Comparison of ENCODE assay signal across 16 cellular contexts in the genomic region with DNA sequence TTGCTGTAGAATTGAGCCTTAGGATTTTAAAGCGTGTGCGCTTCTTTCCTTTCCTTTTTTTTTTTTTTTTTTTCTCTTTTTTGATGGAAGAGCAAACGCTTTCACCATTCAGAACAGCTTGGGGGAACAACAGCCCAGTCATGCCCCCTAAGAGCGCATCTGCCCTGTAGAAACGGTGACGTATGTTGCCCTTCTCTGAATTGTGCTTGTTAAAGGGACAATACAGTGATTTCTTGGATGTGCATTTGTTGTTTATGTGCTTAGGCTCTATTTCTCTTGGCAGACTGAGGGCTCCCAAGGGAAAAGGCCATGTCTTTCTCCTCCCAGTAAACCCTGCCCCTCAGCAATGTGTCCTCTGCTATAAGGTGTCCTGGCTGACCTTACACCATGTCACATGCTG.
A peak's percentile ranks its signal among the peaks of the same experiment; 100 is the strongest.
DNase-seq lines count a peak whose midpoint lies in the region; ATAC-seq, FAIRE-seq and TF ChIP-seq lines count a peak whose summit lies in the region.
"Had no signal": no experiment of that assay in that cellular context is flagged by ENCODE, and none has a peak within 500 bp of the region (broad histone marks: within the 10 kb centered on the region; RNA-seq: fewer than 3 reads in every experiment).

No MANE protein-coding gene starts in this region.

- H3K27ac ChIP-seq in neuronal stem cell (replicated peaks; ENCODE audit: low read length) (no peak overlapping the region), stomach (no peak overlapping the region)
- H3K27ac ChIP-seq: A549 had no signal

- peak; percentile 76 for DNase-seq in Ammon's horn (ENCODE audit: low spot score)
- peak; percentile 45 for DNase-seq in NCI-H2171 (lab: John Stamatoyannopoulos, UW)
- peak; percentile 76 for DNase-seq in globus pallidus (ENCODE audit: low spot score)
- DNase-seq in neuronal stem cell (ENCODE audit: low spot score), result no peak
- no peak for DNase-seq in stomach
- DNase-seq in D721Med (ENCODE audit: insufficient read length, low spot score), result no peak
- DNase-seq: GF-D8, HCEC 1CT, NCI-H1105 treated with DMSO at 0.1 percent for 48 hours, NCI-H2029, NCI-H2227 treated with DMSO at 0.1 percent for 48 hours, RPMI8226 had no signal

- no peak overlapping the region for H3K9ac ChIP-seq in neuronal stem cell (ENCODE audit: low read depth, low read length, poor library complexity)

- ATAC-seq in HG02798 (IDR thresholded peaks at IDR 0.05; ENCODE audit: poor library complexity, unreplicated experiment), result no peak
- ATAC-seq: A549 had no signal

- H3K4me1 ChIP-seq in neuronal stem cell (ENCODE audit: control insufficient read depth in 2 of 2, insufficient read depth in 1 of 2, low read depth in 1 of 2, low read length in 2 of 2), result peaks cover 0 to 8% of the 10 kb centered on the region in 2 donors
- no peaks in the 10 kb centered on the region for H3K4me1 ChIP-seq in stomach
- H3K4me1 ChIP-seq: A549 had no signal

- TF ChIP-seq EP300 in stomach (IDR thresholded peaks at IDR 0.05), result no peak

- no peak for FAIRE-seq in D721Med (lab: Jason Lieb, UNC)
- FAIRE-seq: A549, GM12891, GM18507 had no signal

- no peaks in the 10 kb centered on the region for H3K9me3 ChIP-seq in neuronal stem cell (replicated peaks in 1 of 2; ENCODE audit: control insufficient read depth in 2 of 2, insufficient read depth in 1 of 2, low read depth in 1 of 2, low read length in 2 of 2)
- no peaks in the 10 kb centered on the region for H3K9me3 ChIP-seq in stomach
- H3K9me3 ChIP-seq: A549 had no signal

- H3K4me2 ChIP-seq in neuronal stem cell (ENCODE audit: insufficient read depth, low read length, poor library complexity, severe bottlenecking), result no peak overlapping the region
- H3K4me2 ChIP-seq: A549 had no signal

- H2AFZ ChIP-seq in neuronal stem cell (ENCODE audit: low read length), result no peak overlapping the region

- no peak overlapping the region for H3K14ac ChIP-seq in neuronal stem cell (ENCODE audit: low read length)

- H3K4me3 ChIP-seq in neuronal stem cell (ENCODE audit: low read length in 2 of 2) (no peak overlapping the region), stomach (no peak overlapping the region)
- H3K4me3 ChIP-seq: A549 had no signal

- no peak overlapping the region for H2AK5ac ChIP-seq in neuronal stem cell (ENCODE audit: low read depth, low read length)

- no peak overlapping the region for H2BK5ac ChIP-seq in neuronal stem cell (ENCODE audit: low read length)

- no peak for TF ChIP-seq CTCF in stomach (IDR thresholded peaks at IDR 0.05)
- no peak for TF ChIP-seq CTCF in D721Med (IDR thresholded peaks at IDR 0.05; ENCODE audit: insufficient read depth, missing control alignments)

- H3K4ac ChIP-seq in neuronal stem cell (ENCODE audit: low read length), result no peak overlapping the region

- H2BK12ac ChIP-seq in neuronal stem cell (ENCODE audit: low read length), result no peak overlapping the region

- no peaks in the 10 kb centered on the region for H3K36me3 ChIP-seq in neuronal stem cell (replicated peaks in 1 of 2; ENCODE audit: control insufficient read depth in 2 of 2, insufficient read depth in 2 of 2, low read length in 2 of 2)
- no peaks in the 10 kb centered on the region for H3K36me3 ChIP-seq in stomach

- peak overlapping the region; percentile 63 for H3K18ac ChIP-seq in neuronal stem cell (ENCODE audit: low read length)

- H3K79me1 ChIP-seq in neuronal stem cell (ENCODE audit: low read depth, low read length), result no peaks in the 10 kb centered on the region

- intact Hi-C loops in stomach (cut with DNase I; ENCODE audit: low total_unique reads), result no loop called here

- no peak overlapping the region for H4K8ac ChIP-seq in neuronal stem cell (ENCODE audit: low read depth, low read length)

- no peak overlapping the region for H4K91ac ChIP-seq in neuronal stem cell (ENCODE audit: low read depth, low read length, poor library complexity)

- H3K23ac ChIP-seq in neuronal stem cell (ENCODE audit: low read depth, low read length, poor library complexity), result no peak overlapping the region

- no peak for TF ChIP-seq POLR2A in stomach (IDR thresholded peaks at IDR 0.05)

- H3K27me3 ChIP-seq in neuronal stem cell (ENCODE audit: control insufficient read depth in 3 of 3, insufficient read depth in 3 of 3, low read depth in 1 of 3, low read length in 3 of 3) (no peaks in the 10 kb centered on the region), stomach (no peaks in the 10 kb centered on the region)

- no peak overlapping the region for H2BK15ac ChIP-seq in neuronal stem cell (ENCODE audit: low read length)

- no peak overlapping the region for H2BK120ac ChIP-seq in neuronal stem cell (ENCODE audit: low read depth, low read length)

- WGBS in neuronal stem cell (ENCODE audit: extremely low coverage in 2 of 2, insufficient read length in 2 of 2, insufficient replicate concordance in 1 of 2), 2 donors, result no CpG with 5 or more reads among the region's 6 CpGs
- WGBS in stomach, 5 donors, result 69 to 88% (median 84%) methylated on average over 6 of the region's 6 CpGs

Comparison
In these comparisons a context has a peak if more than half of its experiments do, and no peak if none do; other contexts are left out.
1. DNase-seq: peak in Ammon's horn (single experiment), NCI-H2171 (single experiment) and globus pallidus (single experiment); none in neuronal stem cell (single experiment), stomach (single experiment) and D721Med (single experiment).